In genomic region chr16:89507834-89508590, GRCh38 we compare ENCODE assay signal across 8 cellular contexts. TPM values are rescaled to one million over a fixed set of nuclear protein-coding genes. Genes with fewer than 3 reads are reported as not detected.
A peak's percentile ranks its signal among the peaks of the same experiment; 100 is the strongest.
DNase-seq lines count a peak whose midpoint lies in the region; ATAC-seq and TF ChIP-seq lines count a peak whose summit lies in the region.

Gene SPG7, plus strand, starts transcription at chr16:89508403. Its CDS starts 15 bp downstream, at chr16:89508418.

- peak; percentile 80 for ATAC-seq in HG02623 (IDR thresholded peaks at IDR 0.05; ENCODE audit: unreplicated experiment)
- ATAC-seq in heart right ventricle = peak; percentile 86 to 95 (median 91)
- peak; percentile 92 to 97 for ATAC-seq in upper lobe of left lung (ENCODE audit: low FRiP score in 2 of 2)

- peak in 1 of 4 donors; percentile 20 for TF ChIP-seq EP300 in upper lobe of left lung (IDR thresholded peaks at IDR 0.05)

- DNase-seq in NCI-H1105 (lab: John Stamatoyannopoulos, UW) = peak; percentile 46
- peak; percentile 79 to 93 (median 84) for DNase-seq in T-helper 1 cell
- DNase-seq in heart right ventricle = peak; percentile 84 to 90
- DNase-seq in progenitor cell of endocrine pancreas (ENCODE audit: low spot score, unreplicated experiment) = peak; percentile 83
- DNase-seq in upper lobe of left lung = peak; percentile 88 to 99

- H3K4me1 ChIP-seq in heart right ventricle = peaks cover 20 to 53% (median 45%) of the 10 kb centered on the region in 9 donors
- peaks cover 34 to 50% (median 40%) of the 10 kb centered on the region in 4 donors for H3K4me1 ChIP-seq in upper lobe of left lung

- WGBS in adipose tissue, 3 donors = 0% methylated on average over 74 to 90 of the region's 90 CpGs
- 0% methylated on average over 88 to 90 of the region's 90 CpGs for WGBS in heart right ventricle, 2 donors
- WGBS in upper lobe of left lung, 2 donors = 0 to 2% methylated on average over 4 to 43 of the region's 90 CpGs

- intact Hi-C loops in heart right ventricle (cut with DNase I) = loop anchor here in 8 of 10 donors (1.0 to 10.0 kb wide), 9 partner anchors 15 to 266 kb away; partner anchors contain the start of gene RPL13 (in 1 of the 8)

- peak within 1 kb of the TSS; percentile 97 for H3K27ac Mint-ChIP-seq in progenitor cell of endocrine pancreas

- peaks cover 0 to 28% (median 24%) of the 10 kb centered on the region in 9 donors for H3K36me3 ChIP-seq in heart right ventricle
- H3K36me3 ChIP-seq in upper lobe of left lung = peaks cover 6 to 28% (median 25%) of the 10 kb centered on the region in 4 donors

- H3K27ac ChIP-seq in adipose tissue (ENCODE audit: low read depth, low read length) (peak within 1 kb of the TSS; percentile 7), heart right ventricle (peak within 1 kb of the TSS; percentile 91 to 99 (median 98)), upper lobe of left lung (peak within 1 kb of the TSS; percentile 89 to 98 (median 97))

- peaks cover 7% of the 10 kb centered on the region for H3K4me1 Mint-ChIP-seq in progenitor cell of endocrine pancreas (ENCODE audit: low read depth)

- peaks cover 2% of the 10 kb centered on the region for H3K36me3 Mint-ChIP-seq in progenitor cell of endocrine pancreas (ENCODE audit: insufficient read depth)

- peak within 1 kb of the TSS; percentile 93 for H3K4me3 Mint-ChIP-seq in progenitor cell of endocrine pancreas (ENCODE audit: low read depth)

- peak within 1 kb of the TSS; percentile 95 for H3K4me3 ChIP-seq in GM12875 (ENCODE audit: low read depth, low read length)
- H3K4me3 ChIP-seq in heart right ventricle = peak within 1 kb of the TSS; percentile 51 to 97 (median 88)
- H3K4me3 ChIP-seq in upper lobe of left lung = peak within 1 kb of the TSS; percentile 83 to 99 (median 96)

- TF ChIP-seq POLR2A in upper lobe of left lung (IDR thresholded peaks at IDR 0.05) = peak in 3 of 4 donors; percentile 92 to 96 (median 93)

- H3K27me3 Mint-ChIP-seq in progenitor cell of endocrine pancreas = no peaks in the 10 kb centered on the region

- TF ChIP-seq CTCF in GM12875 (IDR thresholded peaks at IDR 0.05; ENCODE audit: borderline replicate concordance, insufficient read depth, low read depth, low read length) (no peak), heart right ventricle (IDR thresholded peaks at IDR 0.05) (peak in 2 of 9 donors; percentile 16), progenitor cell of endocrine pancreas (IDR thresholded peaks at IDR 0.05; ENCODE audit: unreplicated experiment) (no peak), upper lobe of left lung (IDR thresholded peaks at IDR 0.05) (peak in 2 of 6 experiments; percentile 8 to 20)

- H3K9me3 Mint-ChIP-seq in progenitor cell of endocrine pancreas (ENCODE audit: low read depth) = no peaks in the 10 kb centered on the region

- H3K27me3 ChIP-seq in heart right ventricle (no peaks in the 10 kb centered on the region), upper lobe of left lung (no peaks in the 10 kb centered on the region)

- H3K9me3 ChIP-seq in heart right ventricle (no peaks in the 10 kb centered on the region), upper lobe of left lung (no peaks in the 10 kb centered on the region)

RNA-seq across cellular contexts. Expression of gene SPG7, which starts in this region (rescaled TPM):
- polyA plus RNA-seq in adipose tissue = 10 to 100 TPM; 38.4 to 62.0 (median 61.1) TPM
- 100 to 1,000 TPM in 5 of 10 donors, 10 to 100 TPM in 5; 85.4 to 145 (median 101) TPM for total RNA-seq in heart right ventricle
- 100 to 1,000 TPM in 1 of 2 donors, 10 to 100 TPM in 1; 69.8 to 116 TPM for polyA plus RNA-seq in heart right ventricle
- 183 and 184 TPM in 2 replicates for total RNA-seq in progenitor cell of endocrine pancreas
- total RNA-seq in upper lobe of left lung = 100 to 1,000 TPM in 4 of 6 donors, 10 to 100 TPM in 2; 72.6 to 419 (median 111) TPM

Comparison
In these comparisons a context has a peak if more than half of its experiments do, and no peak if none do; other contexts are left out.
1. Peak in every context shown above with its lines: DNase-seq, ATAC-seq, H3K4me3 ChIP-seq and H3K27ac ChIP-seq.
2. H3K27ac ChIP-seq: peak in every context shown above with its lines; median percentile 98 in heart right ventricle; 97 in upper lobe of left lung; 7 in adipose tissue.